In genomic region chr1:203291201-203292096, GRCh38 we compare ENCODE assay signal across 8 cellular contexts. TPM values are rescaled to one million over a fixed set of nuclear protein-coding genes. Genes with fewer than 3 reads are reported as not detected.
DNase-seq lines count a peak whose midpoint lies in the region; ATAC-seq and TF ChIP-seq lines count a peak whose summit lies in the region.

No MANE protein-coding gene starts in this region.

- H3K4me3 ChIP-seq in OCI-LY3 (ENCODE audit: low read length), result peak overlapping the region; percentile 76
- H3K4me3 ChIP-seq in right atrium auricular region, result no peak overlapping the region
- H3K4me3 ChIP-seq in gastrocnemius medialis, result no peak overlapping the region
- H3K4me3 ChIP-seq in HAP-1, result no peak overlapping the region

- TF ChIP-seq POLR2A in gastrocnemius medialis (IDR thresholded peaks at IDR 0.05), result no peak

- H3K4me1 ChIP-seq in OCI-LY3 (ENCODE audit: low read length) (peaks cover 59% of the 10 kb centered on the region), right atrium auricular region (peaks cover 0 to 51% of the 10 kb centered on the region in 2 donors), gastrocnemius medialis (peaks cover 40 to 51% of the 10 kb centered on the region in 2 donors), HAP-1 (peaks cover 22% of the 10 kb centered on the region)

- H2AFZ ChIP-seq in OCI-LY3 (ENCODE audit: low read depth, low read length), result peak overlapping the region; percentile 57; the same call in 1 of the 2 replicates

- H3K9me3 ChIP-seq in OCI-LY3 (ENCODE audit: insufficient read depth, low read length) (no peaks in the 10 kb centered on the region), right atrium auricular region (no peaks in the 10 kb centered on the region), gastrocnemius medialis (no peaks in the 10 kb centered on the region), HAP-1 (no peaks in the 10 kb centered on the region)

- H3K4me2 ChIP-seq in OCI-LY3 (ENCODE audit: low read length), result peak overlapping the region; percentile 93

- peak in 1 of 2 donors; percentile 43 for ATAC-seq in gastrocnemius medialis
- ATAC-seq in HG03159 (IDR thresholded peaks at IDR 0.05; ENCODE audit: unreplicated experiment), result no peak
- ATAC-seq in HG02588 (IDR thresholded peaks at IDR 0.05; ENCODE audit: unreplicated experiment), result no peak

- peak overlapping the region; percentile 98 for H3K27ac ChIP-seq in OCI-LY3 (ENCODE audit: low read length)
- peak overlapping the region; percentile 96 to 98 for H3K27ac ChIP-seq in right atrium auricular region
- H3K27ac ChIP-seq in gastrocnemius medialis, result peak overlapping the region; percentile 91 to 96 (median 94)

- DNase-seq in G401 (ENCODE audit: low spot score) (peak; percentile 59), right atrium auricular region (ENCODE audit: low spot score) (no peak), gastrocnemius medialis (peak in 1 of 2 donors; percentile 38), ecto neural progenitor cell (ENCODE audit: low spot score) (no peak), HAP-1 (ENCODE audit: low spot score in 2 of 2) (no peak)

- H3K27me3 ChIP-seq in OCI-LY3 (ENCODE audit: low read depth, low read length) (no peaks in the 10 kb centered on the region), right atrium auricular region (no peaks in the 10 kb centered on the region), gastrocnemius medialis (no peaks in the 10 kb centered on the region), HAP-1 (ENCODE audit: low read depth) (no peaks in the 10 kb centered on the region)

- intact Hi-C loops in gastrocnemius medialis (cut with DNase I; ENCODE audit: low total_unique reads), result no loop called here

- no peaks in the 10 kb centered on the region for H4K20me1 ChIP-seq in OCI-LY3 (ENCODE audit: insufficient read depth, low read length)

- peak overlapping the region; percentile 97 for H3K9ac ChIP-seq in OCI-LY3 (ENCODE audit: low read length)

- in situ Hi-C loops in G401 (cut with HindIII; ENCODE audit: low sequenced_read_pairs) (no loop called here), gastrocnemius medialis (cut with MboI; ENCODE audit: low sequenced_read_pairs in 4 of 4) (no loop called here), HAP-1 (cut with MboI; ENCODE audit: low sequenced_read_pairs) (no loop called here)

- TF ChIP-seq CTCF in OCI-LY3 (IDR thresholded peaks at IDR 0.05; ENCODE audit: low read depth, low read length), result no peak
- TF ChIP-seq CTCF in right atrium auricular region (IDR thresholded peaks at IDR 0.05), result no peak
- TF ChIP-seq CTCF in gastrocnemius medialis (IDR thresholded peaks at IDR 0.05 in 4 of 5, conservative IDR thresholded peaks at IDR 0.05 in 1 of 5), result no peak

- no peaks in the 10 kb centered on the region for H3K79me2 ChIP-seq in OCI-LY3 (ENCODE audit: low read length)

- H3K36me3 ChIP-seq in OCI-LY3 (replicated peaks; ENCODE audit: low read depth, low read length) (no peaks in the 10 kb centered on the region), right atrium auricular region (no peaks in the 10 kb centered on the region), gastrocnemius medialis (no peaks in the 10 kb centered on the region), HAP-1 (replicated peaks) (no peaks in the 10 kb centered on the region)

RNA-seq across cellular contexts. Expression of gene BTG2, which starts 13.9 kb away (rescaled TPM):
- 12.7 and 15.2 TPM in 2 replicates for total RNA-seq in G401 (2014; rRNA removed; shearing (Covaris generic))
- total RNA-seq in right atrium auricular region (100 to 1,000 TPM; 132 to 254 TPM), gastrocnemius medialis (100 to 1,000 TPM in 1 of 4 donors, 10 to 100 TPM in 3; 48.0 to 286 (median 74.9) TPM)

RNA-seq across cellular contexts. Expression of gene FMOD, which starts 59.5 kb away (rescaled TPM):
- not detected in 2 replicates for total RNA-seq in G401 (2014; rRNA removed; shearing (Covaris generic))
- total RNA-seq in right atrium auricular region, result 100 to 1,000 TPM in 1 of 2 donors, 10 to 100 TPM in 1; 34.2 to 122 TPM
- total RNA-seq in gastrocnemius medialis, result 10 to 100 TPM in 1 of 4 donors, 1 to 10 TPM in 3; 6.3 to 15.8 (median 7.8) TPM
